ENCODE assay signal across 1 cellular context in genomic region chr12:57188090-57188425, GRCh38.
TF ChIP-seq lines count a peak whose summit lies in the region.

No MANE protein-coding gene starts in this region.

TF ChIP-seq in IMR-90, 13 proteins besides CTCF, POLR2A, EP300 and RAD21:
- TF ChIP-seq CEBPB (IDR thresholded peaks at IDR 0.05; ENCODE audit: low read depth, low read length), result no peak
- no peak for TF ChIP-seq MAZ (IDR thresholded peaks at IDR 0.05; ENCODE audit: borderline replicate concordance, low read depth, low read length)
- no peak for TF ChIP-seq NFE2L2 (IDR thresholded peaks at IDR 0.05; ENCODE audit: low read depth, low read length)
- TF ChIP-seq MAFK (IDR thresholded peaks at IDR 0.05; ENCODE audit: low read depth, low read length), result no peak
- TF ChIP-seq MXI1 (IDR thresholded peaks at IDR 0.05; ENCODE audit: borderline replicate concordance, low read depth, low read length), result no peak
- no peak for TF ChIP-seq SMC3 (IDR thresholded peaks at IDR 0.05; ENCODE audit: low read depth, low read length)
- TF ChIP-seq CHD1 (IDR thresholded peaks at IDR 0.05; ENCODE audit: low read depth, low read length), result no peak
- TF ChIP-seq ELK1 (IDR thresholded peaks at IDR 0.05; ENCODE audit: borderline replicate concordance, low read depth, low read length), result no peak
- no peak for TF ChIP-seq RCOR1 (IDR thresholded peaks at IDR 0.05; ENCODE audit: insufficient replicate concordance, low read length)
- no peak for TF ChIP-seq FOS (IDR thresholded peaks at IDR 0.05; ENCODE audit: low read depth, low read length)
- no peak for TF ChIP-seq USF2 (IDR thresholded peaks at IDR 0.05; ENCODE audit: low read depth, low read length)
- no peak for TF ChIP-seq RFX5 (IDR thresholded peaks at IDR 0.05; ENCODE audit: low read depth, low read length)
- no peak for TF ChIP-seq BHLHE40 (IDR thresholded peaks at IDR 0.05; ENCODE audit: low read depth, low read length)
TF ChIP-seq in IMR-90: peak in this region for 0.
